8 cellular contexts compared by ENCODE assay signal in genomic region chr11:130434521-130435223, GRCh38. TPM values are rescaled to one million over a fixed set of nuclear protein-coding genes. Genes with fewer than 3 reads are reported as not detected.
A peak's percentile ranks its signal among the peaks of the same experiment; 100 is the strongest.
DNase-seq lines count a peak whose midpoint lies in the region; ATAC-seq, FAIRE-seq and TF ChIP-seq lines count a peak whose summit lies in the region.

No MANE protein-coding gene starts in this region.

- H3K27me3 ChIP-seq in CD8-positive, alpha-beta memory T cell (ENCODE audit: insufficient read depth, low read length, poor library complexity, severe bottlenecking), result peaks cover 8% of the 10 kb centered on the region
- peaks cover 0 to 9% (median 6%) of the 10 kb centered on the region in 4 experiments; a peak in 6 of 7 replicates for H3K27me3 ChIP-seq in H1 (replicated peaks in 1 of 4; ENCODE audit: control insufficient read depth in 3 of 4, extremely low read depth in 1 of 4, insufficient read depth in 3 of 4, low read length in 3 of 4)

- peaks cover 3% of the 10 kb centered on the region for H3K23me2 ChIP-seq in H1 (ENCODE audit: low read depth, low read length)

- no peak overlapping the region for H4K5ac ChIP-seq in H1 (ENCODE audit: insufficient read length, low read depth, low read length)

- H3K4me1 ChIP-seq in CD8-positive, alpha-beta memory T cell (ENCODE audit: insufficient read depth, low read length), result peaks cover 9% of the 10 kb centered on the region
- H3K4me1 ChIP-seq in H1 (replicated peaks in 1 of 4; ENCODE audit: control insufficient read depth in 3 of 4, insufficient read depth in 4 of 4, low read length in 3 of 4), result no peaks in the 10 kb centered on the region

- DNase-seq in CD8-positive, alpha-beta memory T cell, result peak; percentile 43 to 68 (median 58)
- peak; percentile 61 for DNase-seq in NCI-H774 (lab: John Stamatoyannopoulos, UW)
- peak; percentile 81 for DNase-seq in activated CD8-positive, alpha-beta T cell treated with anti-CD3 and anti-CD28 coated beads, Interleukin-2, amount 10 ng/mL, durations not matched to agents 7 days and 5 days
- DNase-seq in H1 (ENCODE audit: low read depth in 1 of 2, low spot score in 2 of 2), result peak in 1 of 2 experiments; percentile 77
- peak; percentile 81 to 90 for DNase-seq in lung microvascular endothelial cell (ENCODE audit: low read depth in 2 of 2)
- peak; percentile 23 to 48 (median 35) for DNase-seq in stimulated activated CD4-positive, alpha-beta T cell treated with anti-CD3 and anti-CD28 coated beads, TNF-alpha, amount 100 ng/mL, for 4 hours (ENCODE audit: low read depth in 3 of 3)

- H3K9ac ChIP-seq in H1 (replicated peaks in 1 of 4; ENCODE audit: extremely low read depth in 1 of 4, low read depth in 3 of 4, low read length in 3 of 4), result peak overlapping the region in 2 of 4 experiments; percentile 1 to 52; a peak in 2 of 7 replicates

- no peaks in the 10 kb centered on the region for H3K79me2 ChIP-seq in H1 (ENCODE audit: control insufficient read depth in 1 of 2, insufficient read depth in 2 of 2, low read length in 2 of 2)

- H2AFZ ChIP-seq in H1 (ENCODE audit: low read length), result peak overlapping the region; percentile 100

- peak overlapping the region; percentile 77 for H3K4me3 ChIP-seq in CD8-positive, alpha-beta memory T cell (ENCODE audit: low read length)
- H3K4me3 ChIP-seq in H1 (ENCODE audit: extremely low read depth in 1 of 4, insufficient read depth in 2 of 4, low read depth in 3 of 4, low read length in 4 of 4), result peak overlapping the region; percentile 40 to 83 (median 66); a peak in 7 of 8 replicates

- no peak for TF ChIP-seq POLR2A in H1 (IDR thresholded peaks at IDR 0.05; ENCODE audit: control extremely low read depth in 1 of 2, low read depth in 2 of 2, low read length in 2 of 2)

- TF ChIP-seq RAD21 in H1 (IDR thresholded peaks at IDR 0.05 in 1 of 2, conservative IDR thresholded peaks at IDR 0.05 in 1 of 2; ENCODE audit: low read depth in 2 of 2, low read length in 2 of 2), result peak; percentile 88 to 90

- FAIRE-seq in H1 (lab: Jason Lieb, UNC), result peak; percentile 97

- H4K20me1 ChIP-seq in H1 (replicated peaks in 1 of 2; ENCODE audit: control insufficient read depth in 1 of 2, insufficient read depth in 2 of 2, low read length in 2 of 2), result no peaks in the 10 kb centered on the region

- CTCF ChIA-PET in CD8-positive, alpha-beta memory T cell (lab: Charles Lee), result interaction anchor here (0.9 to 6.6 kb wide), 15 partner anchors 9 to 482 kb away, joined by 3 to 115 read pairs (median 4); partner anchors contain the start of gene SNX19
- CTCF ChIA-PET in activated CD8-positive, alpha-beta T cell treated with anti-CD3 and anti-CD28 coated beads, Interleukin-2, amount 10 ng/mL, durations not matched to agents 7 days and 5 days (lab: Charles Lee), result interaction anchor here (0.6 to 12.0 kb wide), 30 partner anchors 9 to 481 kb away, joined by 3 to 252 read pairs (median 4); partner anchors contain the start of genes ADAMTS15 and SNX19
- CTCF ChIA-PET in H1 (lab: Charles Lee; ENCODE audit: partially characterized antibody), result interaction anchor here (0.5 to 21.7 kb wide), 66 partner anchors 9 to 573 kb away, joined by 3 to 521 read pairs (median 4); partner anchors contain the start of gene ADAMTS15

- no peaks in the 10 kb centered on the region for H3K9me3 Mint-ChIP-seq in CD8-positive, alpha-beta memory T cell
- H3K9me3 Mint-ChIP-seq in activated CD8-positive, alpha-beta T cell treated with anti-CD3 and anti-CD28 coated beads, Interleukin-2, amount 10 ng/mL, durations not matched to agents 7 days and 5 days (ENCODE audit: insufficient read depth), result no peaks in the 10 kb centered on the region

- no peak overlapping the region for H3K23ac ChIP-seq in H1 (ENCODE audit: insufficient read length)

- no peaks in the 10 kb centered on the region for H3K79me1 ChIP-seq in H1 (ENCODE audit: low read depth, low read length)

- H3K4ac ChIP-seq in H1 (replicated peaks; ENCODE audit: insufficient read length, low read depth, low read length), result no peak overlapping the region

- peak; percentile 90 to 92 (median 91) for TF ChIP-seq CTCF in H1 (IDR thresholded peaks at IDR 0.05; ENCODE audit: control extremely low read depth in 1 of 3, insufficient read depth in 1 of 3, low read depth in 1 of 3, low read length in 3 of 3)

- H3K4me3 Mint-ChIP-seq in CD8-positive, alpha-beta memory T cell, result no peak overlapping the region
- H3K4me3 Mint-ChIP-seq in activated CD8-positive, alpha-beta T cell treated with anti-CD3 and anti-CD28 coated beads, Interleukin-2, amount 10 ng/mL, durations not matched to agents 7 days and 5 days, result no peak overlapping the region

- H3K56ac ChIP-seq in H1 (replicated peaks; ENCODE audit: insufficient read length, low read depth, low read length), result no peak overlapping the region

- no peak for TF ChIP-seq EP300 in H1 (IDR thresholded peaks at IDR 0.05; ENCODE audit: borderline replicate concordance in 1 of 2, low read depth in 2 of 2, low read length in 2 of 2)

- POLR2A ChIA-PET in CD8-positive, alpha-beta memory T cell (lab: Charles Lee), result interaction anchor here (0.6 to 1.3 kb wide), 2 partner anchors 387 to 427 kb away, joined by 3 to 4 read pairs; no protein-coding TSS in a partner anchor
- POLR2A ChIA-PET in activated CD8-positive, alpha-beta T cell treated with anti-CD3 and anti-CD28 coated beads, Interleukin-2, amount 10 ng/mL, durations not matched to agents 7 days and 5 days (lab: Charles Lee), result no interaction called here
- POLR2A ChIA-PET in H1 (lab: Charles Lee; ENCODE audit: partially characterized antibody), result interaction anchor here (0.6 to 0.7 kb wide), 2 partner anchors 139 to 425 kb away, joined by 3 read pairs; no protein-coding TSS in a partner anchor

- no peaks in the 10 kb centered on the region for H3K36me3 Mint-ChIP-seq in CD8-positive, alpha-beta memory T cell
- peaks cover 8% of the 10 kb centered on the region for H3K36me3 Mint-ChIP-seq in activated CD8-positive, alpha-beta T cell treated with anti-CD3 and anti-CD28 coated beads, Interleukin-2, amount 10 ng/mL, durations not matched to agents 7 days and 5 days (ENCODE audit: low read depth)

- H4K91ac ChIP-seq in H1 (replicated peaks; ENCODE audit: insufficient read length, low read length), result no peak overlapping the region

- H2BK20ac ChIP-seq in H1 (ENCODE audit: low read length), result no peak overlapping the region

- H2BK120ac ChIP-seq in H1 (replicated peaks; ENCODE audit: low read depth, low read length), result no peak overlapping the region

- WGBS in H1 (ENCODE audit: extremely low coverage in 1 of 2, insufficient coverage in 1 of 2, insufficient read length in 1 of 2, insufficient replicate concordance in 2 of 2, low coverage in 1 of 2, low lambda C conversion rate in 2 of 2, missing lambda C conversion rate in 1 of 2), 2 experiments, result 7% methylated on average over 20 of the region's 20 CpGs; no CpG with 5 or more reads in 1 of the 2 experiments

- no peak overlapping the region for H2BK5ac ChIP-seq in H1 (ENCODE audit: low read depth, low read length)

- no peak overlapping the region for H4K8ac ChIP-seq in H1 (ENCODE audit: extremely low read depth, insufficient read depth, low read length)

- H3K18ac ChIP-seq in H1 (ENCODE audit: extremely low read depth, low read length), result peak overlapping the region; percentile 81

- ATAC-seq in GM19452 (IDR thresholded peaks at IDR 0.05; ENCODE audit: unreplicated experiment) (peak; percentile 88), HG03565 (IDR thresholded peaks at IDR 0.05; ENCODE audit: unreplicated experiment) (peak; percentile 80)
- peak; percentile 87 for ATAC-seq in activated CD8-positive, alpha-beta T cell treated with anti-CD3 and anti-CD28 coated beads, Interleukin-2, amount 10 ng/mL, durations not matched to agents 7 days and 5 days

- no peak overlapping the region for H3K27ac ChIP-seq in CD8-positive, alpha-beta memory T cell (ENCODE audit: low read depth, low read length)
- H3K27ac ChIP-seq in H1 (ENCODE audit: low read depth, low read length), result no peak overlapping the region

- peaks cover 13 to 20% of the 10 kb centered on the region in 2 donors for H3K27me3 Mint-ChIP-seq in CD8-positive, alpha-beta memory T cell
- peaks cover 19% of the 10 kb centered on the region for H3K27me3 Mint-ChIP-seq in activated CD8-positive, alpha-beta T cell treated with anti-CD3 and anti-CD28 coated beads, Interleukin-2, amount 10 ng/mL, durations not matched to agents 7 days and 5 days (ENCODE audit: low read depth)

- H3K14ac ChIP-seq in H1 (ENCODE audit: insufficient read length), result no peak overlapping the region

- no peak overlapping the region for H3K27ac Mint-ChIP-seq in CD8-positive, alpha-beta memory T cell
- H3K27ac Mint-ChIP-seq in activated CD8-positive, alpha-beta T cell treated with anti-CD3 and anti-CD28 coated beads, Interleukin-2, amount 10 ng/mL, durations not matched to agents 7 days and 5 days, result no peak overlapping the region

- peak overlapping the region; percentile 44 to 96 for H3K4me2 ChIP-seq in H1 (ENCODE audit: insufficient read depth in 1 of 2, low read depth in 2 of 2, low read length in 2 of 2)

- no peak overlapping the region for H2BK12ac ChIP-seq in H1 (ENCODE audit: low read depth, low read length)

- H3K4me1 Mint-ChIP-seq in CD8-positive, alpha-beta memory T cell, result peaks cover 15 to 19% (median 15%) of the 10 kb centered on the region in 3 donors
- peaks cover 38% of the 10 kb centered on the region for H3K4me1 Mint-ChIP-seq in activated CD8-positive, alpha-beta T cell treated with anti-CD3 and anti-CD28 coated beads, Interleukin-2, amount 10 ng/mL, durations not matched to agents 7 days and 5 days (ENCODE audit: low read depth)

- H2AK5ac ChIP-seq in H1 (ENCODE audit: low read depth, low read length), result no peak overlapping the region

- H2BK15ac ChIP-seq in H1 (ENCODE audit: low read length), result no peak overlapping the region

- no peaks in the 10 kb centered on the region for H3K36me3 ChIP-seq in CD8-positive, alpha-beta memory T cell (ENCODE audit: insufficient read depth, low read length)
- no peaks in the 10 kb centered on the region for H3K36me3 ChIP-seq in H1 (ENCODE audit: control insufficient read depth in 2 of 4, insufficient read depth in 4 of 4, low read length in 3 of 4)

- no peaks in the 10 kb centered on the region for H3K9me3 ChIP-seq in CD8-positive, alpha-beta memory T cell (ENCODE audit: low read length)
- H3K9me3 ChIP-seq in H1 (ENCODE audit: insufficient read depth in 2 of 2, low read depth in 1 of 2, low read length in 1 of 2), result no peaks in the 10 kb centered on the region

RNA-seq across cellular contexts. Expression of gene ADAMTS8, which starts 6.3 kb away (rescaled TPM):
- total RNA-seq in CD8-positive, alpha-beta memory T cell, result not detected
- not detected for polyA plus RNA-seq in CD8-positive, alpha-beta memory T cell
- total RNA-seq in activated CD8-positive, alpha-beta T cell treated with anti-CD3 and anti-CD28 coated beads, Interleukin-2, amount 10 ng/mL, durations not matched to agents 7 days and 5 days, result not detected
- 15.5 and 16.6 TPM in 2 replicates for total RNA-seq in H1 (2021; fragmentation: NEBNext Ultra II Directional; extraction: Animal tissue kit (Norgen Biotek cat#: 25700))
- polyA plus RNA-seq in H1 (2011; rRNA removed), result 9.3 and 11.1 TPM in 2 replicates
- polyA plus RNA-seq in H1 (2011; cell fraction: cytosol; rRNA removed), result 10.5 TPM
- 13.6 TPM for polyA plus RNA-seq in H1 (2011; cell fraction: nucleus; rRNA removed)
- polyA plus RNA-seq in H1 (2012, experiment 1 of 2), result 11.6 to 13.7 TPM (median 13.3 TPM) in 4 replicates
- polyA plus RNA-seq in H1 (2012, experiment 2 of 2), result 15.3 TPM
- polyA plus RNA-seq in H1 (2013, experiment 1 of 2), result 14.9 TPM
- polyA plus RNA-seq in H1 (2013, experiment 2 of 2), result 14.2 TPM
- 8.3 and 9.9 TPM in 2 replicates for polyA minus RNA-seq in H1 (2011; rRNA and poly(A)+ RNA removed)
- 10.7 TPM for polyA minus RNA-seq in H1 (2011; cell fraction: cytosol; rRNA and poly(A)+ RNA removed)
- polyA minus RNA-seq in H1 (2011; cell fraction: nucleus; rRNA and poly(A)+ RNA removed), result 5.7 TPM
- total RNA-seq in lung microvascular endothelial cell, result not detected in 2 replicates

RNA-seq across cellular contexts. Expression of gene ADAMTS15, which starts 13.8 kb away (rescaled TPM):
- total RNA-seq in CD8-positive, alpha-beta memory T cell, result not detected
- polyA plus RNA-seq in CD8-positive, alpha-beta memory T cell, result not detected
- under 1 TPM; 0.05 to 0.08 TPM for total RNA-seq in activated CD8-positive, alpha-beta T cell treated with anti-CD3 and anti-CD28 coated beads, Interleukin-2, amount 10 ng/mL, durations not matched to agents 7 days and 5 days
- total RNA-seq in H1 (2021; fragmentation: NEBNext Ultra II Directional; extraction: Animal tissue kit (Norgen Biotek cat#: 25700)), result 4.7 and 4.9 TPM in 2 replicates
- 1.7 and 2.3 TPM in 2 replicates for polyA plus RNA-seq in H1 (2011; rRNA removed)
- polyA plus RNA-seq in H1 (2011; cell fraction: cytosol; rRNA removed), result 1.4 TPM
- polyA plus RNA-seq in H1 (2011; cell fraction: nucleus; rRNA removed), result 3.5 TPM
- 1.7 to 2.6 TPM (median 2.4 TPM) in 4 replicates for polyA plus RNA-seq in H1 (2012, experiment 1 of 2)
- 2.0 TPM for polyA plus RNA-seq in H1 (2012, experiment 2 of 2)
- polyA plus RNA-seq in H1 (2013, experiment 1 of 2), result 5.1 TPM
- 4.3 TPM for polyA plus RNA-seq in H1 (2013, experiment 2 of 2)
- polyA minus RNA-seq in H1 (2011; rRNA and poly(A)+ RNA removed), result 3.4 and 3.8 TPM in 2 replicates
- 2.5 TPM for polyA minus RNA-seq in H1 (2011; cell fraction: cytosol; rRNA and poly(A)+ RNA removed)
- polyA minus RNA-seq in H1 (2011; cell fraction: nucleus; rRNA and poly(A)+ RNA removed), result 2.1 TPM
- 2.6 and 4.0 TPM in 2 replicates for total RNA-seq in lung microvascular endothelial cell

Comparison
In these comparisons a context has a peak if more than half of its experiments do, and no peak if none do; other contexts are left out.
1. RNA of gene ADAMTS8, which starts 6.3 kb away (total RNA-seq): 15.5 to 16.6 TPM in H1; not detected in CD8-positive, alpha-beta memory T cell, not detected in activated CD8-positive, alpha-beta T cell treated with anti-CD3 and anti-CD28 coated beads, Interleukin-2, amount 10 ng/mL, durations not matched to agents 7 days and 5 days and not detected in lung microvascular endothelial cell; every median in the first group is over 10 times any median in the second.
2. Peak in every context shown above with its lines, with median percentiles within 50 percentile points of each other: ATAC-seq.